Comparison of ENCODE assay signal across 11 cellular contexts in the genomic region with DNA sequence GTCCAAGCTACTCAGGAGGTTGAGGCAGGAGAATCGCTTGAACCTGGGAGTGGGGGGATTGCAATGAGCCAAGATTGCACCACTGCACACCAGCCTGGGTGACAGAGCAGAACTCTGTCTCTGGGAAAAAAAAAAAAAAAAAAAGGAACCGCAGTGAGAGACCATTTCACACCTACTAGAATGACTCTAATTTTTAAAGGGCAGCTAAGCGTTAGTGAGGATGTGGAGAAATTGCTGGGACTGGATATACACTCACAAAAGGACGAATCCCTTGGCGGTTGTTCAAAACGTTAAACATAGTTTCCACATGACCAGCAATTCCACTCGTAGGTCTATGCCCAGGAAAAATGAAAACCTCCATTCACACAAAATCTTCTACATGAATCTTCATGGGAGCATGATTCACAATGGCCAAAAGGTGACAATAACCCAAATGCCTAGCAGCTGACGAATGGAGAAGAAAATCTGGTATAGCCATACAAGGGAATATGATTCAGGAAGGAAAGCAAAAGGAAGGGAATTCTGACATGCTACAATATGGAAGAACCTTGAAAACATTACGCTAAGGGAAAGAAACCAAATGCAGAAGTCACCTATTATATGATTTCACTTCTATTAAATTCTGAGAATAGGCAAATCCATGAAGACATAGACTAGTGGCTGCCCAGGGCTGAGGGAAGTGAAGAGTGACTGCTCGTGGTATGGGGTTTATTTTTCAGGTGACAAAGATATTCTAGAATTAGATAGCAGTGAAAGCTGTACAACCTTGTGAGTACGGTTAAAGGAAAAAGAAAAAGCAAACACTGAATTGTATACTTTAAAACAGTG.
DNase-seq lines count a peak whose midpoint lies in the region; ATAC-seq, FAIRE-seq and TF ChIP-seq lines count a peak whose summit lies in the region.
"Had no signal": no experiment of that assay in that cellular context is flagged by ENCODE, and none has a peak within 500 bp of the region (broad histone marks: within the 10 kb centered on the region; RNA-seq: fewer than 3 reads in every experiment).

No MANE protein-coding gene starts in this region.

- DNase-seq in GM04504 (ENCODE audit: low read depth) (peak; percentile 84), NB4 (ENCODE audit: low read depth) (peak; percentile 68), bronchial epithelial cell (ENCODE audit: low read depth) (peak; percentile 29), skeletal muscle cell (ENCODE audit: low read depth) (peak; percentile 92), amygdala (lab: John Stamatoyannopoulos, UW) (no peak), gastrocnemius medialis (no peak)
- DNase-seq: NCI-H1930 had no signal

- H3K27me3 ChIP-seq in bronchial epithelial cell (ENCODE audit: control insufficient read depth, insufficient read depth, low read length) (no peaks in the 10 kb centered on the region), gastrocnemius medialis (no peaks in the 10 kb centered on the region)
- H3K27me3 ChIP-seq: cardiac muscle cell, right atrium auricular region had no signal

- ATAC-seq in gastrocnemius medialis (no peak), GM21423 (IDR thresholded peaks at IDR 0.05; ENCODE audit: unreplicated experiment) (no peak)

- in situ Hi-C loops in gastrocnemius medialis (cut with MboI; ENCODE audit: low sequenced_read_pairs in 4 of 4), result no loop called here

- H3K9me3 ChIP-seq in gastrocnemius medialis, result no peaks in the 10 kb centered on the region

- H3K4me1 ChIP-seq in gastrocnemius medialis, result peaks cover 17 to 19% of the 10 kb centered on the region in 2 donors

- H3K36me3 ChIP-seq in bronchial epithelial cell (ENCODE audit: control insufficient read depth, insufficient read depth, low read length) (no peaks in the 10 kb centered on the region), gastrocnemius medialis (no peaks in the 10 kb centered on the region)
- H3K36me3 ChIP-seq: cardiac muscle cell, right atrium auricular region had no signal

- H3K4me3 ChIP-seq in NB4 (ENCODE audit: low read depth, low read length) (no peak overlapping the region), bronchial epithelial cell (ENCODE audit: low read depth, low read length) (no peak overlapping the region), skeletal muscle cell (ENCODE audit: low read depth, low read length) (no peak overlapping the region), gastrocnemius medialis (no peak overlapping the region)
- H3K4me3 ChIP-seq: cardiac muscle cell, right atrium auricular region had no signal

- TF ChIP-seq CTCF in NB4 (IDR thresholded peaks at IDR 0.05; ENCODE audit: low read depth, low read length), result no peak
- TF ChIP-seq CTCF in bronchial epithelial cell (IDR thresholded peaks at IDR 0.05; ENCODE audit: insufficient read depth, low read length, severe bottlenecking), result no peak
- no peak for TF ChIP-seq CTCF in gastrocnemius medialis (IDR thresholded peaks at IDR 0.05 in 4 of 5, conservative IDR thresholded peaks at IDR 0.05 in 1 of 5)

- FAIRE-seq in bronchial epithelial cell (lab: Jason Lieb, UNC), result no peak
- FAIRE-seq: TTC549 had no signal

- intact Hi-C loops in gastrocnemius medialis (cut with DNase I; ENCODE audit: low total_unique reads), result loop anchor here (10.0 kb wide), 1 partner anchor 130 kb away; a partner anchor contains a TSS

- TF ChIP-seq POLR2A in NB4 (IDR thresholded peaks at IDR 0.05; ENCODE audit: extremely low read depth, insufficient read length) (no peak), gastrocnemius medialis (IDR thresholded peaks at IDR 0.05) (no peak)

- no peak overlapping the region for H3K27ac ChIP-seq in gastrocnemius medialis
- H3K27ac ChIP-seq: cardiac muscle cell, right atrium auricular region had no signal

Comparison
In these comparisons a context has a peak if more than half of its experiments do, and no peak if none do; other contexts are left out.
1. DNase-seq: peak in GM04504 (single experiment), NB4 (single experiment), bronchial epithelial cell (single experiment) and skeletal muscle cell (single experiment); none in amygdala (0 of 56) and gastrocnemius medialis (0 of 2).